ENCODE assay signal across 1 cellular context in the genomic region with DNA sequence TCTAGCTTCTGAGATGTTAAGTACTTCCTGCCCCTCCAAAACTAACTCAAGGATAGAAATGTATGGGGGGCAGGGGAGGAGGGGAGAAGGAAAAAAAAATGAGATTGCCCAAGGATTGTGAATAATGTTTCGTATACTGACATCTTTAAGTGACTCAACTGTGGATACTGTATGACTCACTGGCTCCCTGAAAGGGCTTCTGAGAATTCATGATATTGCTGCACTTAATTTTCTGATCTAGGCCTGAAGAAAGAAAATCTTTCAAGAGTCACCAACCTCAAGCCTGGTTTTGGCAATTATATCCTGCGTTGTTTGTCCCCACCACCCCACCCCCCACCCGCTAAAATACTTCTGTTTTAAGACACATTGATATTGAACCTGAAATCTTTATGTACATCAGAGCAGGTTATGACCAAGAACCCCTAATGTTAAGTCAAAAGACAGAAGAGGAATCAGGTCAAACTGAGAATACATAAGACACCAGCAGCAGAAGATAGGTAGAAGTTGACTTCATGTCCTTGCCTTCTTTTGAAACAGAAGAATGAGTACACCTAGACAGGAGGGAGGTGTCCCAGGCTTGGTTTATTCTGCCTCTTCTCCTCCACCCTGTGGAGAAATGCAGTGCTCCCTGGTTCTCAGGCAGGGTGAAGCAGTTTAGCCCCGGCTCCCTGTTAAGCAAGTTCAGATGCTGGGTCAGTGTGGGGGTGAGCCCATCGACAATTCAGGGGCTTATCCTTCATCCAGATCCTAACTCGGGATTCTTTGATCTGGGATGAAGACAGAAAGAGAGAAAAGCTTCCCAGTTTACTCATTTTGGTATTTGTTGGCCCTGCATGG.
TF ChIP-seq lines count a peak whose summit lies in the region.

No MANE protein-coding gene starts in this region.

TF ChIP-seq in SK-N-SH, 30 proteins besides CTCF, POLR2A, EP300 and RAD21 (continued from another document):
- peak; percentile 97 for TF ChIP-seq FOSL2 (IDR thresholded peaks at IDR 0.05; ENCODE audit: borderline replicate concordance, low read depth)
- no peak; the same call in 1 of the 2 replicates for TF ChIP-seq YY1 (IDR thresholded peaks at IDR 0.05; ENCODE audit: low read depth)
- no peak for TF ChIP-seq USF1 (IDR thresholded peaks at IDR 0.05; ENCODE audit: borderline replicate concordance, low read depth)
- TF ChIP-seq SMC3 (IDR thresholded peaks at IDR 0.05; ENCODE audit: low read depth, low read length), result no peak
- TF ChIP-seq, protein P1, sequence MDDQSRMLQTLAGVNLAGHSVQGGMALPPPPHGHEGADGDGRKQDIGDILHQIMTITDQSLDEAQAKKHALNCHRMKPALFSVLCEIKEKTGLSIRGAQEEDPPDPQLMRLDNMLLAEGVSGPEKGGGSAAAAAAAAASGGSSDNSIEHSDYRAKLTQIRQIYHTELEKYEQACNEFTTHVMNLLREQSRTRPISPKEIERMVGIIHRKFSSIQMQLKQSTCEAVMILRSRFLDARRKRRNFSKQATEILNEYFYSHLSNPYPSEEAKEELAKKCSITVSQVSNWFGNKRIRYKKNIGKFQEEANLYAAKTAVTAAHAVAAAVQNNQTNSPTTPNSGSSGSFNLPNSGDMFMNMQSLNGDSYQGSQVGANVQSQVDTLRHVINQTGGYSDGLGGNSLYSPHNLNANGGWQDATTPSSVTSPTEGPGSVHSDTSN (IDR thresholded peaks at IDR 0.05), result peak; percentile 58
- TF ChIP-seq NFIC (IDR thresholded peaks at IDR 0.05; ENCODE audit: borderline replicate concordance), result no peak
- no peak for TF ChIP-seq TEAD4 (IDR thresholded peaks at IDR 0.05; ENCODE audit: borderline replicate concordance, insufficient read depth)
- no peak for TF ChIP-seq RXRA (IDR thresholded peaks at IDR 0.05; ENCODE audit: borderline replicate concordance, low read depth)
- TF ChIP-seq, protein P2, sequence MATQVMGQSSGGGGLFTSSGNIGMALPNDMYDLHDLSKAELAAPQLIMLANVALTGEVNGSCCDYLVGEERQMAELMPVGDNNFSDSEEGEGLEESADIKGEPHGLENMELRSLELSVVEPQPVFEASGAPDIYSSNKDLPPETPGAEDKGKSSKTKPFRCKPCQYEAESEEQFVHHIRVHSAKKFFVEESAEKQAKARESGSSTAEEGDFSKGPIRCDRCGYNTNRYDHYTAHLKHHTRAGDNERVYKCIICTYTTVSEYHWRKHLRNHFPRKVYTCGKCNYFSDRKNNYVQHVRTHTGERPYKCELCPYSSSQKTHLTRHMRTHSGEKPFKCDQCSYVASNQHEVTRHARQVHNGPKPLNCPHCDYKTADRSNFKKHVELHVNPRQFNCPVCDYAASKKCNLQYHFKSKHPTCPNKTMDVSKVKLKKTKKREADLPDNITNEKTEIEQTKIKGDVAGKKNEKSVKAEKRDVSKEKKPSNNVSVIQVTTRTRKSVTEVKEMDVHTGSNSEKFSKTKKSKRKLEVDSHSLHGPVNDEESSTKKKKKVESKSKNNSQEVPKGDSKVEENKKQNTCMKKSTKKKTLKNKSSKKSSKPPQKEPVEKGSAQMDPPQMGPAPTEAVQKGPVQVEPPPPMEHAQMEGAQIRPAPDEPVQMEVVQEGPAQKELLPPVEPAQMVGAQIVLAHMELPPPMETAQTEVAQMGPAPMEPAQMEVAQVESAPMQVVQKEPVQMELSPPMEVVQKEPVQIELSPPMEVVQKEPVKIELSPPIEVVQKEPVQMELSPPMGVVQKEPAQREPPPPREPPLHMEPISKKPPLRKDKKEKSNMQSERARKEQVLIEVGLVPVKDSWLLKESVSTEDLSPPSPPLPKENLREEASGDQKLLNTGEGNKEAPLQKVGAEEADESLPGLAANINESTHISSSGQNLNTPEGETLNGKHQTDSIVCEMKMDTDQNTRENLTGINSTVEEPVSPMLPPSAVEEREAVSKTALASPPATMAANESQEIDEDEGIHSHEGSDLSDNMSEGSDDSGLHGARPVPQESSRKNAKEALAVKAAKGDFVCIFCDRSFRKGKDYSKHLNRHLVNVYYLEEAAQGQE (IDR thresholded peaks at IDR 0.05; ENCODE audit: low read depth, low read length), result no peak
